ENCODE assay signal across 30 cellular contexts in the genomic region with DNA sequence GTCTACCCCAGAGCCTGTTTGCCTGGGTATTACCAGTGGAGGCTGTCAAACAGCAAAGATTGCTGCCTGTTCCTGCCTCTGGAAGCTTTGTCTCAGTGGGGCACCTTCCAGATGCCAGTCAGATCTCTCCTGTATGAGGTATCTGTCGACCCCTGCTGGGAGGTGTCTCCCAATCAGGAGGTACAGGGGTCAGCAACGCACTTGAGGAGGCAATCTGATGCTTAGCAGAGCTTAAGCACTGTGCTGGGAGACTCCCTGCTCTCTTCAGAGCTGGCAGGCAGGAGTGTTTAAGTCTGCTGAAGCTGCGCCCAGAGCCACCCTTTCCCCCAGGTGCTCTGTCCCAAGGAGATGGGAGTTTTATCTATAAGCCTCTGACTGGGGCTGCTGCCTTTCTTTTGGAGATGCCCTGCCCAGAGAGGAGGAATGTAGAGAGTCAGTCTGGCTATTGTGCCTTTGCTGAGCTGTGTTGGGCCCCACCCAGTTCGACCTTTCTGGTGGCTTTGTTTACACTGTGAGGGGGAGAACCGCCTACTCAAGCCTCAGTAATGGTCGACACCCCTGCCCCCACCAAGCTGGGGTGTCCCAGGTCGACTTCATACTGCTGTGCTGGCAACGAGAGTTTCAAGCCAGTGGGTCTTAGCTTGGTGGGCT.
DNase-seq lines count a peak whose midpoint lies in the region; ATAC-seq, FAIRE-seq and TF ChIP-seq lines count a peak whose summit lies in the region.
"Had no signal": no experiment of that assay in that cellular context is flagged by ENCODE, and none has a peak within 500 bp of the region (broad histone marks: within the 10 kb centered on the region; RNA-seq: fewer than 3 reads in every experiment).

No MANE protein-coding gene starts in this region.

- no peak overlapping the region for H3K4me3 Mint-ChIP-seq in WTC11
- H3K4me3 Mint-ChIP-seq: activated T-cell treated with anti-CD3 and anti-CD28 coated beads, Interleukin-2, amount 50 U/mL, for 4 hours; CD4-positive, alpha-beta memory T cell; nephron; T-helper 1 cell treated with Interleukin-12 subunit alpha and Interleukin-12 subunit beta and Interleukin-4 antibody, amounts not matched to agents 30 μg/mL and 1 μg/mL, for 36 hours had no signal

- no peak for TF ChIP-seq POLR2A in HepG2 (IDR thresholded peaks at IDR 0.05; ENCODE audit: insufficient read depth in 1 of 2, low read depth in 2 of 2, low read length in 2 of 2)
- TF ChIP-seq POLR2A in right lobe of liver (IDR thresholded peaks at IDR 0.05): no peak
- TF ChIP-seq POLR2A in upper lobe of left lung (IDR thresholded peaks at IDR 0.05): no peak

- H3K27ac ChIP-seq in HepG2 (ENCODE audit: extremely low read length, insufficient read depth, low read length) (peak overlapping the region; percentile 26), right lobe of liver (no peak overlapping the region), mesendoderm (ENCODE audit: low read depth, low read length) (no peak overlapping the region), upper lobe of left lung (no peak overlapping the region)
- H3K27ac ChIP-seq: ascending aorta, colonic mucosa, lower lobe of right lung, ovary, PC-9 had no signal

- FAIRE-seq in HepG2 (lab: Jason Lieb, UNC): no peak
- FAIRE-seq: TTC549 had no signal

- H3K23ac ChIP-seq in mesendoderm (ENCODE audit: low read length): no peak overlapping the region

- peaks cover 14% of the 10 kb centered on the region; the same call in 1 of the 2 replicates for H4K20me1 ChIP-seq in HepG2 (ENCODE audit: insufficient read depth, low read length)

- in situ Hi-C loops in HepG2 (cut with HindIII; ENCODE audit: extremely low pct_ligation_motif_present, low pct_unique_long_range_greater_than_20kb): no loop called here

- TF ChIP-seq CTCF in HepG2 (CRISPR knock-in tag; IDR thresholded peaks at IDR 0.05) (peak; percentile 23; the same call in 1 of the 2 replicates), right lobe of liver (IDR thresholded peaks at IDR 0.05) (no peak), WTC11 (IDR thresholded peaks at IDR 0.05) (no peak), upper lobe of left lung (IDR thresholded peaks at IDR 0.05) (no peak)

- H3K9ac ChIP-seq in HepG2 (ENCODE audit: insufficient read depth, low read depth, low read length): peak overlapping the region; percentile 23; the same call in 1 of the 2 replicates
- H3K9ac ChIP-seq in mesendoderm (ENCODE audit: low read length): no peak overlapping the region

- intact Hi-C loops in HepG2 (cut with micrococcal nuclease; ENCODE audit: unreplicated experiment): loop anchor here (5.0 kb wide), 1 partner anchor 407 kb away; no protein-coding TSS in a partner anchor
- intact Hi-C loops in right lobe of liver (cut with DNase I): no loop called here

- whole genome bisulfite sequencing in HepG2 (ENCODE audit: low lambda C conversion rate): 0% methylated on average over 1 of the region's 8 CpGs
- WGBS in right lobe of liver (ENCODE audit: insufficient coverage, low coverage, low lambda C conversion rate, missing lambda C conversion rate): 40% methylated on average over 1 of the region's 8 CpGs
- WGBS in mesendoderm (ENCODE audit: extremely low coverage, insufficient coverage, low lambda C conversion rate): no CpG with 5 or more reads among the region's 8 CpGs
- 62 to 70% methylated on average over 4 to 7 of the region's 8 CpGs for WGBS in upper lobe of left lung, 2 donors

- peaks cover 14% of the 10 kb centered on the region for H3K9me3 Mint-ChIP-seq in WTC11
- H3K9me3 Mint-ChIP-seq: T-helper 1 cell treated with Interleukin-12 subunit alpha and Interleukin-12 subunit beta and Interleukin-4 antibody, amounts not matched to agents 30 μg/mL and 1 μg/mL, for 36 hours had no signal

- H3K9me3 ChIP-seq in HepG2 (ENCODE audit: low read length) (no peaks in the 10 kb centered on the region), right lobe of liver (no peaks in the 10 kb centered on the region), upper lobe of left lung (no peaks in the 10 kb centered on the region)
- H3K9me3 ChIP-seq: colonic mucosa, lower lobe of right lung, ovary had no signal

- H3K4me1 Mint-ChIP-seq in WTC11: peaks cover 26% of the 10 kb centered on the region
- H3K4me1 Mint-ChIP-seq: CD4-positive, alpha-beta memory T cell had no signal

- H3K4me3 ChIP-seq in HepG2 (replicated peaks in 1 of 3; ENCODE audit: insufficient read depth in 1 of 3, low read depth in 2 of 3, low read length in 3 of 3) (peak overlapping the region in 2 of 3 experiments; percentile 12 to 53; a peak in 4 of 6 replicates), right lobe of liver (no peak overlapping the region), mesendoderm (ENCODE audit: low read length) (no peak overlapping the region), upper lobe of left lung (no peak overlapping the region)
- H3K4me3 ChIP-seq: ascending aorta, colonic mucosa, lower lobe of right lung, ovary, PC-9 had no signal

- H2BK15ac ChIP-seq in mesendoderm (replicated peaks; ENCODE audit: low read depth): no peak overlapping the region

- H3K18ac ChIP-seq in mesendoderm (ENCODE audit: low read length): no peak overlapping the region

- no TSS peak for BruUV-seq in HepG2 (replicated peaks; lab: Mats Ljungman, UMichigan)

- H3K79me2 ChIP-seq in HepG2 (ENCODE audit: insufficient read depth, low read length): peaks cover 25% of the 10 kb centered on the region
- no peaks in the 10 kb centered on the region for H3K79me2 ChIP-seq in mesendoderm (ENCODE audit: control insufficient read depth, insufficient read depth, low read length)

- H3K36me3 ChIP-seq in HepG2 (replicated peaks in 1 of 2; ENCODE audit: control insufficient read depth in 1 of 2, insufficient read depth in 2 of 2, low read length in 2 of 2) (no peaks in the 10 kb centered on the region), right lobe of liver (no peaks in the 10 kb centered on the region), mesendoderm (ENCODE audit: control insufficient read depth, insufficient read depth, low read length) (no peaks in the 10 kb centered on the region), upper lobe of left lung (no peaks in the 10 kb centered on the region)
- H3K36me3 ChIP-seq: ascending aorta, colonic mucosa, lower lobe of right lung, ovary had no signal

- no peak overlapping the region for H3K56ac ChIP-seq in mesendoderm (ENCODE audit: low read length)

- peaks cover 13% of the 10 kb centered on the region for H3K36me3 Mint-ChIP-seq in WTC11
- H3K36me3 Mint-ChIP-seq: CD4-positive, alpha-beta memory T cell had no signal

- H2AK5ac ChIP-seq in mesendoderm (ENCODE audit: low read length): no peak overlapping the region

- no peak overlapping the region for H2AFZ ChIP-seq in HepG2 (ENCODE audit: low read length)
- H2AFZ ChIP-seq: PC-9 had no signal

- no peak overlapping the region for H2BK5ac ChIP-seq in mesendoderm (ENCODE audit: low read length)

- DNase-seq in HepG2 (ENCODE audit: low spot score) (peak; percentile 77), right lobe of liver (no peak), WTC11 (ENCODE audit: low spot score) (peak; percentile 30), mesendoderm (peak; percentile 44), islet precursor cell (no peak), upper lobe of left lung (no peak)
- no peak for DNase-seq in activated effector memory CD4-positive, alpha-beta T cell treated with Interleukin-2 at 50 U/mL for 16 hours
- DNase-seq: activated T-cell treated with anti-CD3 and anti-CD28 coated beads, Interleukin-2, amount 50 U/mL, for 4 hours; CD4-positive, alpha-beta memory T cell; colonic mucosa; DMS 273 treated with DMSO at 0.1 percent for 48 hours; effector CD4-positive, alpha-beta T cell; EL; IMR-90; lower lobe of right lung; MV-4-11; NCI-H1436 treated with DMSO at 0.1 percent for 48 hours; NCI-H2081 treated with DMSO at 0.1 percent for 48 hours; NK-92 treated with Interleukin-12 subunit alpha and Interleukin-12 subunit beta, amount 100 ng/mL, for 24 hours; Right ventricle myocardium superior; stimulated activated naive CD4-positive, alpha-beta T cell had no signal

- no peak overlapping the region for H4K8ac ChIP-seq in mesendoderm (ENCODE audit: low read depth, low read length)

- H3K4me1 ChIP-seq in HepG2 (ENCODE audit: insufficient read depth, low read length): peaks cover 60% of the 10 kb centered on the region
- H3K4me1 ChIP-seq in right lobe of liver: no peaks in the 10 kb centered on the region
- no peaks in the 10 kb centered on the region for H3K4me1 ChIP-seq in mesendoderm (ENCODE audit: control insufficient read depth, low read depth, low read length)
- peaks cover 0 to 20% (median 3%) of the 10 kb centered on the region in 4 donors for H3K4me1 ChIP-seq in upper lobe of left lung
- H3K4me1 ChIP-seq: colonic mucosa had no signal

- CTCF ChIA-PET in HepG2 (lab: Yijun Ruan, JAX; ENCODE audit: low intra/inter-chr PET ratio, low total read pairs) (no interaction called here), WTC11 (lab: Charles Lee) (interaction anchor here (1.3 kb wide), 1 partner anchor 427 kb away, joined by 3 read pairs; a partner anchor contains a TSS)

- peak overlapping the region; percentile 74 for H3K4me2 ChIP-seq in HepG2 (ENCODE audit: low read depth, low read length)
- H3K4me2 ChIP-seq in mesendoderm (ENCODE audit: low read length): no peak overlapping the region
- H3K4me2 ChIP-seq: PC-9 had no signal

- H3K27me3 ChIP-seq in HepG2 (ENCODE audit: control insufficient read depth in 1 of 2, insufficient read depth in 2 of 2, low read length in 2 of 2): no peaks in the 10 kb centered on the region
- no peaks in the 10 kb centered on the region for H3K27me3 ChIP-seq in right lobe of liver
- H3K27me3 ChIP-seq in mesendoderm (ENCODE audit: insufficient read depth, low read length, poor library complexity): no peaks in the 10 kb centered on the region
- no peaks in the 10 kb centered on the region for H3K27me3 ChIP-seq in upper lobe of left lung
- H3K27me3 ChIP-seq: ascending aorta, colonic mucosa, ovary had no signal

- TF ChIP-seq RAD21 in HepG2 (CRISPR knock-in tag; IDR thresholded peaks at IDR 0.05): no peak

- ATAC-seq in HepG2: peak; percentile 83
- no peak for ATAC-seq in right lobe of liver
- ATAC-seq in WTC11: peak; percentile 90
- ATAC-seq in GM18498 (IDR thresholded peaks at IDR 0.05; ENCODE audit: unreplicated experiment): no peak
- ATAC-seq in upper lobe of left lung (ENCODE audit: low FRiP score in 2 of 2): no peak
- ATAC-seq: activated T-cell treated with anti-CD3 and anti-CD28 coated beads, Interleukin-2, amount 50 U/mL, for 4 hours; HCT116; lower lobe of right lung; SK-N-SH treated with all-trans-retinoic acid at 6 μM for 48 hours had no signal

- no peak overlapping the region for H4K5ac ChIP-seq in mesendoderm (ENCODE audit: low read length)

- H2BK120ac ChIP-seq in mesendoderm (ENCODE audit: low read depth, low read length): no peak overlapping the region

- no peaks in the 10 kb centered on the region for H3K27me3 Mint-ChIP-seq in WTC11 (ENCODE audit: low read depth)

- H3K27ac Mint-ChIP-seq in WTC11: peak overlapping the region; percentile 30
- H3K27ac Mint-ChIP-seq: CD4-positive, alpha-beta memory T cell; T-helper 1 cell treated with Interleukin-12 subunit alpha and Interleukin-12 subunit beta and Interleukin-4 antibody, amounts not matched to agents 30 μg/mL and 1 μg/mL, for 36 hours had no signal

- peak in 1 of 2 experiments; percentile 62; a peak in 1 of 4 replicates for TF ChIP-seq EP300 in HepG2 (IDR thresholded peaks at IDR 0.05; ENCODE audit: low read depth in 2 of 2, low read length in 2 of 2)
- no peak for TF ChIP-seq EP300 in HepG2 (CRISPR knock-in tag; IDR thresholded peaks at IDR 0.05; ENCODE audit: borderline replicate concordance)
- TF ChIP-seq EP300 in upper lobe of left lung (IDR thresholded peaks at IDR 0.05): no peak

- no peak overlapping the region for H3K4ac ChIP-seq in mesendoderm (ENCODE audit: low read depth, low read length)

- H3K79me1 ChIP-seq in mesendoderm (ENCODE audit: low read length): no peaks in the 10 kb centered on the region

- POLR2A ChIA-PET in HepG2 (lab: Yijun Ruan, JAX): interaction anchor here (1.1 to 3.0 kb wide), 5 partner anchors 11 to 319 kb away, joined by 3 to 14 read pairs (median 4); no protein-coding TSS in a partner anchor
- POLR2A ChIA-PET in WTC11 (lab: Charles Lee): no interaction called here

Comparison
In these comparisons a context has a peak if more than half of its experiments do, and no peak if none do; other contexts are left out.
1. ATAC-seq: peak in HepG2 (single experiment) and WTC11 (single experiment); none in right lobe of liver (0 of 4), GM18498 (single experiment) and upper lobe of left lung (0 of 2).
2. DNase-seq: peak in HepG2 (single experiment), WTC11 (single experiment) and mesendoderm (single experiment); none in right lobe of liver (0 of 3), activated effector memory CD4-positive, alpha-beta T cell treated with Interleukin-2 at 50 U/mL for 16 hours (single experiment), islet precursor cell (single experiment) and upper lobe of left lung (0 of 2).
3. H3K4me3 ChIP-seq: peak in HepG2 (2 of 3); none in right lobe of liver (0 of 3), mesendoderm (single experiment) and upper lobe of left lung (0 of 4).